ENCODE assay signal across 1 cellular context in genomic region chr5:14712666-14713065, GRCh38.
TF ChIP-seq lines count a peak whose summit lies in the region.

No MANE protein-coding gene starts in this region.

TF ChIP-seq in HepG2, 621 proteins besides CTCF, POLR2A, EP300 and RAD21:
- no peak for TF ChIP-seq ZNF75D (CRISPR knock-in tag; IDR thresholded peaks at IDR 0.05; ENCODE audit: borderline replicate concordance)
- peak; percentile 16 for TF ChIP-seq AGO2 (optimal IDR thresholded peaks at IDR 0.05; ENCODE audit: low read depth, low read length)
